Comparison of ENCODE assay signal across 22 cellular contexts in the genomic region with DNA sequence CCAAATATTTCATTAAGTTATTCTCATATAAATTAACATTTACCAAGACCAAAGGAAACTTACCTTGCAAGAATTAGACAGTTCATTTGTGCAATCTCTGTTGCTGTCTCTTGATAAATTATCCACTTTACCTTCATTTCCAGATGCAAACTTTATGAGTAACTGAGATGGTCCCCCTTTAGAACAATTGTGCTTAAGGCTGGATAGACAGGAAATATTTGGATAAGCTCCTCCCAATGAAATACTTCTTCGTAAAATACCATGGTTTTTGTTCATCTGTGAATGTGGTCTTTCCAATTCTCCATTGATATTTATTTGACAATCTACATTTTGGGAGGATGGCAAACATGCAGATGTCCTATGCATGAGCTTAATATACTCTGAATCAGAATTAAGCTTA.
DNase-seq lines count a peak whose midpoint lies in the region; ATAC-seq, FAIRE-seq and TF ChIP-seq lines count a peak whose summit lies in the region.
"Had no signal": no experiment of that assay in that cellular context is flagged by ENCODE, and none has a peak within 500 bp of the region (broad histone marks: within the 10 kb centered on the region; RNA-seq: fewer than 3 reads in every experiment).

No MANE protein-coding gene starts in this region.

- POLR2A ChIA-PET in BJ (lab: Charles Lee): no interaction called here

- H3K4me3 ChIP-seq in BJ (ENCODE audit: low read depth, low read length): peak overlapping the region; percentile 27
- peak overlapping the region; percentile 32 to 54 for H3K4me3 ChIP-seq in cardiac fibroblast (replicated peaks in 1 of 2; ENCODE audit: low read depth in 2 of 2, low read length in 2 of 2)
- H3K4me3 ChIP-seq: adrenal gland, gastroesophageal sphincter, right lobe of liver, uterus had no signal

- no peaks in the 10 kb centered on the region for H3K36me3 ChIP-seq in BJ (ENCODE audit: control insufficient read depth, insufficient read depth, low read length)
- H3K36me3 ChIP-seq: adrenal gland, gastroesophageal sphincter, uterus had no signal

- FAIRE-seq in RCC 7860 (lab: Jason Lieb, UNC): peak; percentile 18
- no peak for FAIRE-seq in urothelium cell line (lab: Jason Lieb, UNC)
- FAIRE-seq: colon had no signal

- CTCF ChIA-PET in BJ (lab: Yijun Ruan, JAX): interaction anchor here (0.5 to 5.2 kb wide), 4 partner anchors 16 to 145 kb away, joined by 3 to 28 read pairs (median 4); no protein-coding TSS in a partner anchor

- ATAC-seq in GM21717 (IDR thresholded peaks at IDR 0.05; ENCODE audit: unreplicated experiment): no peak
- ATAC-seq: activated CD8-positive, alpha-beta memory T cell treated with anti-CD3 and anti-CD28 coated beads, Interleukin-2, amount 10 ng/mL, durations not matched to agents 7 days and 5 days; gastroesophageal sphincter; left lobe of liver; right lobe of liver had no signal

- no peak for TF ChIP-seq CTCF in BJ (IDR thresholded peaks at IDR 0.05; ENCODE audit: insufficient read depth, low read depth, low read length)
- TF ChIP-seq CTCF in cardiac fibroblast (IDR thresholded peaks at IDR 0.05; ENCODE audit: low read depth, low read length): no peak

- no peaks in the 10 kb centered on the region for H3K27me3 ChIP-seq in BJ (ENCODE audit: control insufficient read depth, insufficient read depth, low read length)
- H3K27me3 ChIP-seq: adrenal gland, gastroesophageal sphincter, neutrophil, right lobe of liver, uterus had no signal

- DNase-seq in BJ (ENCODE audit: low read depth) (no peak), RCC 7860 (ENCODE audit: low spot score) (no peak), cardiac fibroblast (ENCODE audit: low read depth in 2 of 2) (peak; percentile 41 to 59), pons (ENCODE audit: low spot score) (peak; percentile 4), ureter (ENCODE audit: low spot score) (no peak), NAMALWA (ENCODE audit: low spot score) (no peak), urothelium cell line (ENCODE audit: low spot score) (no peak)
- DNase-seq: activated CD4-positive, alpha-beta T cell treated with anti-CD3 and anti-CD28 coated beads for 1 hour; activated CD8-positive, alpha-beta memory T cell treated with anti-CD3 and anti-CD28 coated beads, Interleukin-2, amount 10 ng/mL, durations not matched to agents 7 days and 5 days; activated effector memory CD4-positive, alpha-beta T cell treated with anti-CD3 and anti-CD28 coated beads, Interleukin-2, amount 50 U/mL, for 16 hours; adrenal gland; Calu3; MV-4-11; NCI-H187 treated with DMSO at 0.1 percent for 48 hours; NCI-H510A treated with DMSO at 0.1 percent for 48 hours; right lobe of liver; uterus had no signal

Comparison
In these comparisons a context has a peak if more than half of its experiments do, and no peak if none do; other contexts are left out.
1. DNase-seq: peak in cardiac fibroblast (2 of 2) and pons (single experiment); none in BJ (single experiment), RCC 7860 (single experiment), ureter (single experiment), NAMALWA (single experiment) and urothelium cell line (single experiment).